In the genomic region with DNA sequence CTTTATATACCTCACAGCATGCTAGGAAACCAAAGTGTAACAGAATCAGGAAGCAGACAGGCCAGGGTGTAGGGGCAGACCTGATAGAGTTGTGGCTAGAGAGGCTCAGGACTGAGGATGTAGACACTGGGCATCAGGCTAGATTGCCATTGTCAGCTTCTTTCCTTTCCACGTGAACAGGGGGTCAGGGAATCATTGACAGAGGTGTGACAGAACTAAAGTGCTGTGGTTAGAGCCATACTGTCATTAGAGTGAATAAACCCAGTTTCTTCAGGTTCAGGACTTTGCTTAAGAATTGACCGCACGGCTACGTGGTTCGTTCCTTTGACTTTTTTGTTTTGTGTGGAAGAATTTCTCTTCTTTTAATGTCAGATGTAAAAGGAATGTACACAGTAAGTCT, we compare ENCODE assay signal across 13 cellular contexts.
"Had no signal": no experiment of that assay in that cellular context is flagged by ENCODE, and none has a peak within 500 bp of the region (broad histone marks: within the 10 kb centered on the region; RNA-seq: fewer than 3 reads in every experiment).

No MANE protein-coding gene starts in this region.

- H3K9me3 ChIP-seq: prostate gland, right lobe of liver, thyroid gland had no signal

- H3K36me3 ChIP-seq: prostate gland, right lobe of liver, thyroid gland had no signal

- H3K4me3 ChIP-seq: prostate gland, right lobe of liver, thyroid gland had no signal

- ATAC-seq: right lobe of liver; stimulated activated memory B cell treated with anti-CD40 and anti-IgM and Interleukin-4, amounts not matched to agents 10 μg/mL and 1 μg/mL and 100 μg/mL, for 72 hours had no signal

- H3K27me3 ChIP-seq: right lobe of liver, thyroid gland had no signal

- DNase-seq: activated CD4-positive, alpha-beta T cell treated with anti-CD3 and anti-CD28 coated beads, Interleukin-2, amount 50 U/mL, for 48 hours; activated gamma-delta T cell; foreskin melanocyte; hypothalamus; islet precursor cell; mammary epithelial cell; midbrain; right lobe of liver; stimulated activated CD4-positive, alpha-beta T cell treated with anti-CD3 and anti-CD28 coated beads, Interleukin-4, amount 100 ng/mL, for 4 hours; thyroid gland had no signal

- H3K27ac ChIP-seq: epithelial cell of prostate, prostate gland, right lobe of liver, thyroid gland had no signal

- H3K4me1 ChIP-seq: prostate gland, right lobe of liver had no signal
